15 cellular contexts compared by ENCODE assay signal in genomic region chr1:84379128-84379527, GRCh38. TPM values are rescaled to one million over a fixed set of nuclear protein-coding genes. Genes with fewer than 3 reads are reported as not detected.
A peak's percentile ranks its signal among the peaks of the same experiment; 100 is the strongest.
DNase-seq lines count a peak whose midpoint lies in the region; ATAC-seq and TF ChIP-seq lines count a peak whose summit lies in the region.
"Had no signal": no experiment of that assay in that cellular context is flagged by ENCODE, and none has a peak within 500 bp of the region (broad histone marks: within the 10 kb centered on the region; RNA-seq: fewer than 3 reads in every experiment).

No MANE protein-coding gene starts in this region.

- TF ChIP-seq CTCF in epithelial cell of proximal tubule (conservative IDR thresholded peaks at IDR 0.05; ENCODE audit: low read depth, low read length) (no peak), osteoblast (IDR thresholded peaks at IDR 0.05; ENCODE audit: extremely low read depth, low read depth, low read length) (no peak)

- no peaks in the 10 kb centered on the region for H3K36me3 ChIP-seq in osteoblast (ENCODE audit: insufficient read depth, low read length)
- H3K36me3 ChIP-seq: MG63 had no signal

- DNase-seq in GM03348 (ENCODE audit: low spot score) (peak; percentile 27), NOMO-1 treated with dmso at 0.1 percent for 144 hours (lab: John Stamatoyannopoulos, UW; ENCODE audit: unreplicated experiment) (peak; percentile 38), epithelial cell of proximal tubule (ENCODE audit: low read depth) (peak; percentile 72), osteoblast (ENCODE audit: insufficient read length, low spot score, missing footprints) (no peak), DMS153 (lab: John Stamatoyannopoulos, UW) (no peak), T1000 (lab: John Stamatoyannopoulos, UW) (no peak)
- no peak for DNase-seq in activated CD4-positive, alpha-beta T cell treated with anti-CD3 and anti-CD28 coated beads for 4 hours
- DNase-seq: activated CD4-positive, CD25-positive, alpha-beta regulatory T cell; CD8-positive, alpha-beta memory T cell; dermis blood vessel endothelial cell; MG63 had no signal

- no peak for ATAC-seq in HG03439 (IDR thresholded peaks at IDR 0.05; ENCODE audit: unreplicated experiment)

- H3K4me2 ChIP-seq in osteoblast (ENCODE audit: insufficient read depth, low read length), result peak overlapping the region; percentile 41

- H3K4me1 ChIP-seq in osteoblast (ENCODE audit: insufficient read depth, low read length), result peaks cover 54% of the 10 kb centered on the region

- H2AFZ ChIP-seq in osteoblast (ENCODE audit: low read length), result no peak overlapping the region

- H3K4me3 ChIP-seq in epithelial cell of proximal tubule (ENCODE audit: low read depth, low read length) (no peak overlapping the region), osteoblast (ENCODE audit: insufficient read depth, low read length) (no peak overlapping the region)
- H3K4me3 ChIP-seq: MG63 had no signal

- H3K9me3 ChIP-seq in osteoblast (ENCODE audit: low read depth, low read length), result no peaks in the 10 kb centered on the region
- H3K9me3 ChIP-seq: MG63 had no signal

- no peaks in the 10 kb centered on the region for H3K27me3 ChIP-seq in osteoblast (ENCODE audit: insufficient read depth, low read length)
- H3K27me3 ChIP-seq: MG63 had no signal

- H3K79me2 ChIP-seq in osteoblast (ENCODE audit: insufficient read depth, low read length), result no peaks in the 10 kb centered on the region

- peak overlapping the region; percentile 46 for H3K27ac ChIP-seq in osteoblast (ENCODE audit: low read depth, low read length)
- H3K27ac ChIP-seq: HL-60 had no signal

- H4K20me1 ChIP-seq in osteoblast (ENCODE audit: insufficient read depth, low read length), result no peaks in the 10 kb centered on the region

RNA-seq across cellular contexts. Expression of gene DNASE2B, which starts 19.2 kb away (rescaled TPM):
- not detected in 2 replicates for total RNA-seq in epithelial cell of proximal tubule
- total RNA-seq in osteoblast, result not detected in 2 replicates
- total RNA-seq: CD8-positive, alpha-beta memory T cell; dermis blood vessel endothelial cell; glomerular endothelial cell; H1 had no signal

Comparison
In these comparisons a context has a peak if more than half of its experiments do, and no peak if none do; other contexts are left out.
1. DNase-seq: peak in GM03348 (single experiment), NOMO-1 treated with dmso at 0.1 percent for 144 hours (single experiment) and epithelial cell of proximal tubule (single experiment); none in osteoblast (single experiment), activated CD4-positive, alpha-beta T cell treated with anti-CD3 and anti-CD28 coated beads for 4 hours (0 of 2), DMS153 (single experiment) and T1000 (single experiment).